ENCODE assay signal across 10 cellular contexts in the genomic region with DNA sequence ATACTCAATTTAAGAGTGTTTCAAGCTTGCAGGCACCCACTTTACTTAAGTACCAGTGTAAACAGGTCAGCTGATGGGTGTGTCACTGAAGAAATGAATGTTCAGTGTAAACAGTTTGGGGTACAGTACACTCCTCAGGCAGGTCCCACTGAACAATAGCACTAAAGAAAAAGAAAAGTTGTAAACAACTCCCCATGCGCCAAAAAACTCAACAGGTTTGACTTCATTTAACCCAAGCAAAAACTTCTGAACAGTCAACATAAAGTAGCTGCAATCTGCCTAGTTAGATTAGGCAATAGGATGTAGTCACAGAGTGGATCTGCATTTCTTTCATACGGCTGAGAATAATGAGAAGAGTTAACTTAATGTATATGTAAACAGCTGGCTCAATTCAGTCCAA.
DNase-seq lines count a peak whose midpoint lies in the region; ATAC-seq, FAIRE-seq and TF ChIP-seq lines count a peak whose summit lies in the region.
"Had no signal": no experiment of that assay in that cellular context is flagged by ENCODE, and none has a peak within 500 bp of the region (broad histone marks: within the 10 kb centered on the region; RNA-seq: fewer than 3 reads in every experiment).

No MANE protein-coding gene starts in this region.

- no peaks in the 10 kb centered on the region for H3K9me1 ChIP-seq in keratinocyte (ENCODE audit: control insufficient read depth, extremely low read depth, insufficient read depth, low read length)

- H4K20me1 ChIP-seq in keratinocyte (ENCODE audit: control insufficient read depth, extremely low read depth, insufficient read depth, low read length) = no peaks in the 10 kb centered on the region

- H3K9ac ChIP-seq in keratinocyte (ENCODE audit: control insufficient read depth, extremely low read depth, insufficient read depth, low read length) = peak overlapping the region; percentile 53

- H3K27ac ChIP-seq in SJSA1 = peak overlapping the region; percentile 31
- H3K27ac ChIP-seq in keratinocyte (ENCODE audit: control insufficient read depth, insufficient read depth, low read length) = peak overlapping the region; percentile 80

- peak in 1 of 2 experiments; percentile 33 for DNase-seq in SJSA1 (ENCODE audit: low read depth in 1 of 2, low spot score in 2 of 2)
- no peak for DNase-seq in keratinocyte (ENCODE audit: low read depth, low spot score)
- no peak for DNase-seq in UCSD-AML1 (lab: John Stamatoyannopoulos, UW; ENCODE audit: unreplicated experiment)
- no peak for DNase-seq in SHP77 (lab: John Stamatoyannopoulos, UW)
- no peak for DNase-seq in superior temporal gyrus (ENCODE audit: extremely low spot score)
- no peak for DNase-seq in urothelium cell line (ENCODE audit: low spot score)
- DNase-seq: SW 1271 had no signal

- dilution Hi-C loops in keratinocyte (cut with MboI; ENCODE audit: extremely low pct_ligation_motif_present, low sequenced_read_pairs) = no loop called here

- H3K4me2 ChIP-seq in keratinocyte (ENCODE audit: control insufficient read depth, extremely low read depth, insufficient read depth, low read depth, low read length) = peak overlapping the region; percentile 40

- peaks cover 10% of the 10 kb centered on the region for H3K4me1 ChIP-seq in SJSA1 (replicated peaks)
- peaks cover 14% of the 10 kb centered on the region for H3K4me1 ChIP-seq in keratinocyte (ENCODE audit: control insufficient read depth, extremely low read depth, insufficient read depth, low read length)

- no peak overlapping the region for H2AFZ ChIP-seq in keratinocyte (ENCODE audit: control insufficient read depth, low read length)

- ATAC-seq in GM18511 (IDR thresholded peaks at IDR 0.05; ENCODE audit: unreplicated experiment) (peak; percentile 36), HG03432 (IDR thresholded peaks at IDR 0.05; ENCODE audit: unreplicated experiment) (peak; percentile 34)

- H3K4me3 ChIP-seq in SJSA1 = no peak overlapping the region
- no peak overlapping the region for H3K4me3 ChIP-seq in keratinocyte (ENCODE audit: control insufficient read depth in 2 of 3, extremely low read depth in 1 of 3, insufficient read depth in 2 of 3, low read depth in 1 of 3, low read length in 3 of 3)

- H3K9me3 ChIP-seq in SJSA1 (replicated peaks) = no peaks in the 10 kb centered on the region
- no peaks in the 10 kb centered on the region for H3K9me3 ChIP-seq in keratinocyte (ENCODE audit: control insufficient read depth, low read depth, low read length)

- H3K27me3 ChIP-seq in SJSA1 (replicated peaks) = no peaks in the 10 kb centered on the region
- H3K27me3 ChIP-seq in keratinocyte (ENCODE audit: control insufficient read depth, extremely low read depth, insufficient read depth, low read length) = no peaks in the 10 kb centered on the region

- FAIRE-seq in keratinocyte (lab: Jason Lieb, UNC) = peak; percentile 78
- no peak for FAIRE-seq in urothelium cell line (lab: Jason Lieb, UNC)
- FAIRE-seq: GM18507 had no signal

- TF ChIP-seq CTCF in keratinocyte (optimal IDR thresholded peaks at IDR 0.05 in 1 of 3, IDR thresholded peaks at IDR 0.05 in 1 of 3, conservative IDR thresholded peaks at IDR 0.05 in 1 of 3; ENCODE audit: extremely low read depth in 1 of 3, insufficient read depth in 2 of 3, low read length in 3 of 3) = no peak

- no peaks in the 10 kb centered on the region for H3K79me2 ChIP-seq in keratinocyte (ENCODE audit: control insufficient read depth, insufficient read depth, low read length)

- H3K36me3 ChIP-seq in SJSA1 = no peaks in the 10 kb centered on the region
- no peaks in the 10 kb centered on the region for H3K36me3 ChIP-seq in keratinocyte (ENCODE audit: control insufficient read depth in 2 of 2, extremely low read depth in 1 of 2, insufficient read depth in 2 of 2, low read length in 2 of 2)
